10 cellular contexts compared by ENCODE assay signal in the genomic region with DNA sequence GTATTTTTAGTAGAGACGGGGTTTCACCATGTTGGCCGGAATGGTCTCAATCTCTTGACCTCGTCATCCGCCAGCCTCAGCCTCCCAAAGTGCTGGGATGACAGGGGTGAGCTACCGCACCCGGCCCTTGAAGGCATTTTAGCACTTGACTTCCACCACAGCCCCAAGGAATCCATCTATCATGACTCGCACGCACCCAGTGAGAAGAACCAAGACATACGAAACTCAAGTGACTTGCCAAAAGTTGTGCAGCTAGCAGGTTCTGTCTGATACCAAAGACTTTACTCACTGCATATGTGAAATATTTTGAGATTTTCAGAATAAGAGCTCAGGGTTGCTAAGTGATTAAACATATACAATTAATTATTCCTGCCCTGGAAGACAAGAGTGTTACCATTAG. TPM values are rescaled to one million over a fixed set of nuclear protein-coding genes. Genes with fewer than 3 reads are reported as not detected.
DNase-seq lines count a peak whose midpoint lies in the region; ATAC-seq lines count a peak whose summit lies in the region.
"Had no signal": no experiment of that assay in that cellular context is flagged by ENCODE, and none has a peak within 500 bp of the region (broad histone marks: within the 10 kb centered on the region; RNA-seq: fewer than 3 reads in every experiment).

No MANE protein-coding gene starts in this region.

- intact Hi-C loops in activated T-helper 1 cell treated with anti-CD3 and anti-CD28 coated beads, Interleukin-12 subunit alpha, Interleukin-12 subunit beta, Interleukin-2, Interleukin-4 antibody, amounts not matched to agents 30 ng/mL and 10 ng/mL and 1 ng/mL, durations not matched to agents 14 hours and 24 hours and 36 hours (cut with micrococcal nuclease) = loop anchor here (5.0 kb wide), 1 partner anchor 483 kb away; no protein-coding TSS in a partner anchor
- intact Hi-C loops in sciatic nerve (cut with DNase I) = no loop called here

- H3K27ac Mint-ChIP-seq in stimulated activated naive CD8-positive, alpha-beta T cell treated with anti-CD3 and anti-CD28 coated beads, Interleukin-15, Interleukin-2, amounts not matched to agents 100 ng/mL and 50 ng/mL, for 24 hours = peak overlapping the region; percentile 97
- H3K27ac Mint-ChIP-seq in activated T-helper 1 cell treated with anti-CD3 and anti-CD28 coated beads, Interleukin-12 subunit alpha, Interleukin-12 subunit beta, Interleukin-2, Interleukin-4 antibody, amounts not matched to agents 30 ng/mL and 10 ng/mL and 1 ng/mL, durations not matched to agents 14 hours and 24 hours and 36 hours = peak overlapping the region; percentile 37

- ATAC-seq in stimulated activated naive CD8-positive, alpha-beta T cell treated with anti-CD3 and anti-CD28 coated beads, Interleukin-15, Interleukin-2, amounts not matched to agents 100 U/mL and 50 U/mL, for 24 hours = no peak
- no peak for ATAC-seq in GM21528 (IDR thresholded peaks at IDR 0.05; ENCODE audit: low FRiP score, unreplicated experiment)
- no peak for ATAC-seq in sciatic nerve
- ATAC-seq in GM19452 (IDR thresholded peaks at IDR 0.05; ENCODE audit: unreplicated experiment) = no peak
- ATAC-seq: K562, left colon had no signal

- H3K9me3 Mint-ChIP-seq in stimulated activated naive CD8-positive, alpha-beta T cell treated with anti-CD3 and anti-CD28 coated beads, Interleukin-15, Interleukin-2, amounts not matched to agents 100 ng/mL and 50 ng/mL, for 24 hours = peaks cover 8% of the 10 kb centered on the region
- peaks cover 8% of the 10 kb centered on the region for H3K9me3 Mint-ChIP-seq in activated T-helper 1 cell treated with anti-CD3 and anti-CD28 coated beads, Interleukin-12 subunit alpha, Interleukin-12 subunit beta, Interleukin-2, Interleukin-4 antibody, amounts not matched to agents 30 ng/mL and 10 ng/mL and 1 ng/mL, durations not matched to agents 14 hours and 24 hours and 36 hours

- DNase-seq in stimulated activated naive CD8-positive, alpha-beta T cell treated with anti-CD3 and anti-CD28 coated beads, Interleukin-15, Interleukin-2, amounts not matched to agents 100 U/mL and 50 U/mL, for 24 hours = no peak
- no peak for DNase-seq in activated T-helper 1 cell treated with anti-CD3 and anti-CD28 coated beads, Interleukin-12 subunit alpha, Interleukin-12 subunit beta, Interleukin-2, Interleukin-4 antibody, amounts not matched to agents 30 ng/mL and 10 ng/mL and 1 ng/mL, durations not matched to agents 14 hours and 24 hours and 36 hours (ENCODE audit: low spot score)
- peak; percentile 97 for DNase-seq in iris pigment epithelial cell (ENCODE audit: low read depth)
- DNase-seq in sciatic nerve (ENCODE audit: low spot score) = no peak
- DNase-seq in NCI-H2196 treated with DMSO at 0.1 percent for 48 hours (lab: John Stamatoyannopoulos, UW; ENCODE audit: unreplicated experiment) = no peak
- DNase-seq: left colon had no signal

- no peak overlapping the region for H3K4me3 Mint-ChIP-seq in stimulated activated naive CD8-positive, alpha-beta T cell treated with anti-CD3 and anti-CD28 coated beads, Interleukin-15, Interleukin-2, amounts not matched to agents 100 ng/mL and 50 ng/mL, for 24 hours
- H3K4me3 Mint-ChIP-seq in activated T-helper 1 cell treated with anti-CD3 and anti-CD28 coated beads, Interleukin-12 subunit alpha, Interleukin-12 subunit beta, Interleukin-2, Interleukin-4 antibody, amounts not matched to agents 30 ng/mL and 10 ng/mL and 1 ng/mL, durations not matched to agents 14 hours and 24 hours and 36 hours = peak overlapping the region; percentile 16

- H3K36me3 Mint-ChIP-seq in stimulated activated naive CD8-positive, alpha-beta T cell treated with anti-CD3 and anti-CD28 coated beads, Interleukin-15, Interleukin-2, amounts not matched to agents 100 ng/mL and 50 ng/mL, for 24 hours (ENCODE audit: low read depth) = peaks cover 17% of the 10 kb centered on the region
- peaks cover 19% of the 10 kb centered on the region for H3K36me3 Mint-ChIP-seq in activated T-helper 1 cell treated with anti-CD3 and anti-CD28 coated beads, Interleukin-12 subunit alpha, Interleukin-12 subunit beta, Interleukin-2, Interleukin-4 antibody, amounts not matched to agents 30 ng/mL and 10 ng/mL and 1 ng/mL, durations not matched to agents 14 hours and 24 hours and 36 hours (ENCODE audit: low read depth)

- peaks cover 100% of the 10 kb centered on the region for H3K4me1 Mint-ChIP-seq in stimulated activated naive CD8-positive, alpha-beta T cell treated with anti-CD3 and anti-CD28 coated beads, Interleukin-15, Interleukin-2, amounts not matched to agents 100 ng/mL and 50 ng/mL, for 24 hours (ENCODE audit: low read depth)
- peaks cover 89% of the 10 kb centered on the region for H3K4me1 Mint-ChIP-seq in activated T-helper 1 cell treated with anti-CD3 and anti-CD28 coated beads, Interleukin-12 subunit alpha, Interleukin-12 subunit beta, Interleukin-2, Interleukin-4 antibody, amounts not matched to agents 30 ng/mL and 10 ng/mL and 1 ng/mL, durations not matched to agents 14 hours and 24 hours and 36 hours (ENCODE audit: low read depth)

- no peaks in the 10 kb centered on the region for H3K27me3 Mint-ChIP-seq in stimulated activated naive CD8-positive, alpha-beta T cell treated with anti-CD3 and anti-CD28 coated beads, Interleukin-15, Interleukin-2, amounts not matched to agents 100 ng/mL and 50 ng/mL, for 24 hours
- no peaks in the 10 kb centered on the region for H3K27me3 Mint-ChIP-seq in activated T-helper 1 cell treated with anti-CD3 and anti-CD28 coated beads, Interleukin-12 subunit alpha, Interleukin-12 subunit beta, Interleukin-2, Interleukin-4 antibody, amounts not matched to agents 30 ng/mL and 10 ng/mL and 1 ng/mL, durations not matched to agents 14 hours and 24 hours and 36 hours (ENCODE audit: insufficient read depth)

RNA-seq across cellular contexts. Expression of gene FLI1, which starts 21.0 kb away (rescaled TPM):
- total RNA-seq in activated T-helper 1 cell treated with anti-CD3 and anti-CD28 coated beads, Interleukin-12 subunit alpha, Interleukin-12 subunit beta, Interleukin-2, Interleukin-4 antibody, amounts not matched to agents 30 ng/mL and 10 ng/mL and 1 ng/mL, durations not matched to agents 14 hours and 24 hours and 36 hours = 40.7 and 41.5 TPM in 2 replicates
- total RNA-seq in sciatic nerve = 46.4 TPM
